Comparison of ENCODE assay signal across 23 cellular contexts in genomic region chr1:202223110-202223834, GRCh38. TPM values are rescaled to one million over a fixed set of nuclear protein-coding genes. Genes with fewer than 3 reads are reported as not detected.
"Had no signal": no experiment of that assay in that cellular context is flagged by ENCODE, and none has a peak within 500 bp of the region (broad histone marks: within the 10 kb centered on the region; RNA-seq: fewer than 3 reads in every experiment).

No MANE protein-coding gene starts in this region.

- H3K9me3 ChIP-seq: adrenal gland, pancreas, sigmoid colon, tibial nerve, uterus had no signal

- H3K36me3 Mint-ChIP-seq: activated CD4-positive, alpha-beta memory T cell treated with anti-CD3 and anti-CD28 coated beads for 36 hours; activated naive CD4-positive, alpha-beta T cell treated with anti-CD3 and anti-CD28 coated beads, Interleukin-2, amount 50 U/mL, for 72 hours; memory B cell; naive thymus-derived CD8-positive, alpha-beta T cell; stimulated activated naive B cell treated with anti-CD40 and anti-IgM and Interleukin-4, amounts not matched to agents 10 μg/mL and 1 μg/mL and 100 μg/mL, for 72 hours; T-cell; WTC11 had no signal

- H3K27ac ChIP-seq: adrenal gland, cardiac muscle cell, epithelial cell of prostate, pancreas, tibial nerve, uterus had no signal

- H3K9me3 Mint-ChIP-seq: activated CD4-positive, alpha-beta memory T cell treated with anti-CD3 and anti-CD28 coated beads for 36 hours; activated naive CD4-positive, alpha-beta T cell treated with anti-CD3 and anti-CD28 coated beads, Interleukin-2, amount 50 U/mL, for 72 hours; activated T-helper 1 cell treated with anti-CD3 and anti-CD28 coated beads, Interleukin-12 subunit alpha, Interleukin-12 subunit beta, Interleukin-2, Interleukin-4 antibody, amounts not matched to agents 30 ng/mL and 10 ng/mL and 1 ng/mL, durations not matched to agents 14 hours and 24 hours and 36 hours; endodermal cell; memory B cell; naive thymus-derived CD8-positive, alpha-beta T cell; stimulated activated naive B cell treated with anti-CD40 and anti-IgM and Interleukin-4, amounts not matched to agents 10 μg/mL and 1 μg/mL and 100 μg/mL, for 72 hours; T-cell; WTC11 had no signal

- H3K4me3 ChIP-seq: adrenal gland, cardiac muscle cell, pancreas, sigmoid colon, tibial nerve, uterus had no signal

- ATAC-seq: activated naive CD4-positive, alpha-beta T cell treated with anti-CD3 and anti-CD28 coated beads, Interleukin-2, amount 50 U/mL, for 72 hours; pancreas; stimulated activated naive B cell treated with anti-CD40 and anti-IgM and Interleukin-4, amounts not matched to agents 10 μg/mL and 1 μg/mL and 100 μg/mL, for 72 hours; T-cell had no signal

- H3K36me3 ChIP-seq: adrenal gland, cardiac muscle cell, pancreas, sigmoid colon, tibial nerve, uterus had no signal

- H3K4me3 Mint-ChIP-seq: activated CD4-positive, alpha-beta memory T cell treated with anti-CD3 and anti-CD28 coated beads for 36 hours; activated T-helper 1 cell treated with anti-CD3 and anti-CD28 coated beads, Interleukin-12 subunit alpha, Interleukin-12 subunit beta, Interleukin-2, Interleukin-4 antibody, amounts not matched to agents 30 ng/mL and 10 ng/mL and 1 ng/mL, durations not matched to agents 14 hours and 24 hours and 36 hours; endodermal cell; memory B cell; naive thymus-derived CD8-positive, alpha-beta T cell; stimulated activated naive B cell treated with anti-CD40 and anti-IgM and Interleukin-4, amounts not matched to agents 10 μg/mL and 1 μg/mL and 100 μg/mL, for 72 hours; T-cell; WTC11 had no signal

- H3K27ac Mint-ChIP-seq: activated CD4-positive, alpha-beta memory T cell treated with anti-CD3 and anti-CD28 coated beads for 36 hours; activated T-helper 1 cell treated with anti-CD3 and anti-CD28 coated beads, Interleukin-12 subunit alpha, Interleukin-12 subunit beta, Interleukin-2, Interleukin-4 antibody, amounts not matched to agents 30 ng/mL and 10 ng/mL and 1 ng/mL, durations not matched to agents 14 hours and 24 hours and 36 hours; endodermal cell; memory B cell; stimulated activated naive B cell treated with anti-CD40 and anti-IgM and Interleukin-4, amounts not matched to agents 10 μg/mL and 1 μg/mL and 100 μg/mL, for 72 hours; T-cell; WTC11 had no signal

- H3K4me1 ChIP-seq: adrenal gland, pancreas, uterus had no signal

- DNase-seq: activated CD4-positive, alpha-beta memory T cell treated with anti-CD3 and anti-CD28 coated beads for 36 hours; activated CD4-positive, alpha-beta T cell treated with anti-CD3 and anti-CD28 coated beads for 4 hours; activated gamma-delta T cell treated with Interleukin-2 at 50 U/mL for 16 hours; activated T-cell treated with anti-CD3 and anti-CD28 coated beads for 4 hours; adrenal gland; endodermal cell; foreskin fibroblast; hippocampal formation; islet precursor cell; naive thymus-derived CD8-positive, alpha-beta T cell; pancreas; sigmoid colon; stimulated activated naive B cell treated with anti-CD40 and anti-IgM and Interleukin-4, amounts not matched to agents 10 μg/mL and 1 μg/mL and 100 μg/mL, for 72 hours; T-cell; uterus had no signal

- H3K27me3 ChIP-seq: pancreas, uterus had no signal

RNA-seq across cellular contexts. Expression of gene LGR6, which starts 29.7 kb away (rescaled TPM):
- total RNA-seq: activated T-helper 1 cell treated with anti-CD3 and anti-CD28 coated beads, Interleukin-12 subunit alpha, Interleukin-12 subunit beta, Interleukin-2, Interleukin-4 antibody, amounts not matched to agents 30 ng/mL and 10 ng/mL and 1 ng/mL, durations not matched to agents 14 hours and 24 hours and 36 hours; cardiac muscle cell; glomerular endothelial cell had no signal
